Comparison of ENCODE assay signal across 17 cellular contexts in genomic region chr1:211874521-211875347, GRCh38.
"Had no signal": no experiment of that assay in that cellular context is flagged by ENCODE, and none has a peak within 500 bp of the region (broad histone marks: within the 10 kb centered on the region; RNA-seq: fewer than 3 reads in every experiment).

No MANE protein-coding gene starts in this region.

- H3K4me1 Mint-ChIP-seq: activated naive CD4-positive, alpha-beta T cell treated with anti-CD3 and anti-CD28 coated beads, Interleukin-2, amount 50 U/mL, for 24 hours; neural crest cell; stimulated activated effector memory CD8-positive, alpha-beta T cell treated with anti-CD3 and anti-CD28 coated beads, Interleukin-12 subunit alpha, Interleukin-12 subunit beta, amount 100 ng/mL, for 72 hours had no signal

- H3K4me1 ChIP-seq: adrenal gland, esophagus squamous epithelium, uterus had no signal

- H3K36me3 Mint-ChIP-seq: activated CD4-positive, alpha-beta memory T cell treated with anti-CD3 and anti-CD28 coated beads for 36 hours; activated naive CD4-positive, alpha-beta T cell treated with anti-CD3 and anti-CD28 coated beads, Interleukin-2, amount 50 U/mL, for 24 hours; stimulated activated effector memory CD8-positive, alpha-beta T cell treated with anti-CD3 and anti-CD28 coated beads, Interleukin-12 subunit alpha, Interleukin-12 subunit beta, amount 100 ng/mL, for 72 hours had no signal

- H3K4me3 Mint-ChIP-seq: activated CD4-positive, alpha-beta memory T cell treated with anti-CD3 and anti-CD28 coated beads for 36 hours; activated naive CD4-positive, alpha-beta T cell treated with anti-CD3 and anti-CD28 coated beads, Interleukin-2, amount 50 U/mL, for 24 hours; neural crest cell; stimulated activated effector memory CD8-positive, alpha-beta T cell treated with anti-CD3 and anti-CD28 coated beads, Interleukin-12 subunit alpha, Interleukin-12 subunit beta, amount 100 ng/mL, for 72 hours had no signal

- H3K27ac Mint-ChIP-seq: activated CD4-positive, alpha-beta memory T cell treated with anti-CD3 and anti-CD28 coated beads for 36 hours; activated naive CD4-positive, alpha-beta T cell treated with anti-CD3 and anti-CD28 coated beads, Interleukin-2, amount 50 U/mL, for 24 hours; stimulated activated effector memory CD8-positive, alpha-beta T cell treated with anti-CD3 and anti-CD28 coated beads, Interleukin-12 subunit alpha, Interleukin-12 subunit beta, amount 100 ng/mL, for 72 hours had no signal

- H3K9me3 Mint-ChIP-seq: activated CD4-positive, alpha-beta memory T cell treated with anti-CD3 and anti-CD28 coated beads for 36 hours; activated naive CD4-positive, alpha-beta T cell treated with anti-CD3 and anti-CD28 coated beads, Interleukin-2, amount 50 U/mL, for 24 hours; neural crest cell; stimulated activated effector memory CD8-positive, alpha-beta T cell treated with anti-CD3 and anti-CD28 coated beads, Interleukin-12 subunit alpha, Interleukin-12 subunit beta, amount 100 ng/mL, for 72 hours had no signal

- H3K27ac ChIP-seq: adrenal gland, cardiac muscle cell, coronary artery, esophagus squamous epithelium, thoracic aorta, uterus, VCaP had no signal

- ATAC-seq: stimulated activated effector memory CD8-positive, alpha-beta T cell treated with anti-CD3 and anti-CD28 coated beads, Interleukin-12 subunit alpha, Interleukin-12 subunit beta, amount 100 ng/mL, for 72 hours had no signal

- H3K36me3 ChIP-seq: adrenal gland, cardiac muscle cell, esophagus squamous epithelium, thoracic aorta, uterus had no signal

- DNase-seq: activated CD4-positive, alpha-beta memory T cell treated with anti-CD3 and anti-CD28 coated beads for 36 hours; activated CD4-positive, alpha-beta T cell treated with anti-CD3 and anti-CD28 coated beads for 1 hour; activated effector memory CD4-positive, alpha-beta T cell treated with anti-CD3 and anti-CD28 coated beads, Interleukin-2, amount 50 U/mL, for 16 hours; activated T-cell treated with anti-CD3 and anti-CD28 coated beads, Interleukin-2, amount 50 U/mL, for 48 hours; adrenal gland; esophagus squamous epithelium; kidney; stimulated activated CD4-positive, alpha-beta T cell treated with anti-CD3 and anti-CD28 coated beads, Interleukin-12 subunit alpha, Interleukin-12 subunit beta, amount 100 ng/mL, for 4 hours; stimulated activated CD4-positive, alpha-beta T cell treated with anti-CD3 and anti-CD28 coated beads, Interleukin-2, amount 100 ng/mL, for 24 hours; uterus had no signal

- H3K27me3 ChIP-seq: adrenal gland, cardiac muscle cell, uterus had no signal

- H3K4me3 ChIP-seq: adrenal gland, cardiac muscle cell, coronary artery, esophagus squamous epithelium, thoracic aorta, uterus had no signal

- H3K9me3 ChIP-seq: adrenal gland, esophagus squamous epithelium, thoracic aorta, uterus had no signal
